Comparison of ENCODE assay signal across 24 cellular contexts in the genomic region with DNA sequence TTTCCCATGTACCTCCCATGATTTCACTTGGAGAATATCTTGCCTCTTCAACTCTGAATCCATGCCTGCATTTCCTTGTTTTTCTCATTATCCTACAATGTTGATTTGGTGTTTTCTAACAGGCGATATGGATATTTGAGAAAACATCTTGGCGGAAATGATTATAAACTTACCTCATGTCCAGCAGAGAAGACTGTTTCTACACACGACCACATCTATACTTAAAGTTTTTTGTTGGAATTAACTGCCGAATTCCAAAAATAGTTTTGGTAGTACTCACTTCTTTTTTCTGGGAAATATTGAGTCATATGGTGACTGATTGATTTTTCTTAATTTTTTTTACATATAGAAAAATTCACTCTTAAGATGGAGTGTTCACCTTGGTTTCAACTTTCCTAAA. TPM values are rescaled to one million over a fixed set of nuclear protein-coding genes. Genes with fewer than 3 reads are reported as not detected.
A peak's percentile ranks its signal among the peaks of the same experiment; 100 is the strongest.
DNase-seq lines count a peak whose midpoint lies in the region; ATAC-seq and TF ChIP-seq lines count a peak whose summit lies in the region.
"Had no signal": no experiment of that assay in that cellular context is flagged by ENCODE, and none has a peak within 500 bp of the region (broad histone marks: within the 10 kb centered on the region; RNA-seq: fewer than 3 reads in every experiment).

No MANE protein-coding gene starts in this region.

- peak overlapping the region; percentile 65 for H3K27ac Mint-ChIP-seq in chondrocyte (ENCODE audit: unreplicated experiment)
- H3K27ac Mint-ChIP-seq: naive thymus-derived CD4-positive, alpha-beta T cell; T-cell; WTC11 had no signal

- peaks cover 2% of the 10 kb centered on the region for H3K36me3 Mint-ChIP-seq in chondrocyte (ENCODE audit: low read depth)
- H3K36me3 Mint-ChIP-seq: naive thymus-derived CD4-positive, alpha-beta T cell; T-cell; WTC11 had no signal

- no peaks in the 10 kb centered on the region for H3K4me1 ChIP-seq in BE2C
- H3K4me1 ChIP-seq: ascending aorta, lower lobe of right lung, prostate gland, stomach, uterus had no signal

- no peak for TF ChIP-seq CTCF in chondrocyte (IDR thresholded peaks at IDR 0.05)
- TF ChIP-seq CTCF in BE2C (IDR thresholded peaks at IDR 0.05; ENCODE audit: low read depth, low read length) = no peak

- H3K4me3 ChIP-seq in BE2C (ENCODE audit: low read depth, low read length) = no peak overlapping the region
- H3K4me3 ChIP-seq: ascending aorta, lower lobe of right lung, MG63, prostate gland, stomach, uterus had no signal

- no peaks in the 10 kb centered on the region for H3K27me3 Mint-ChIP-seq in chondrocyte (ENCODE audit: low read depth)
- H3K27me3 Mint-ChIP-seq: T-cell had no signal

- H3K27me3 ChIP-seq in BE2C = peaks cover 4% of the 10 kb centered on the region
- H3K27me3 ChIP-seq: ascending aorta, MG63, stomach, uterus had no signal

- no peak for ATAC-seq in GM21360 (IDR thresholded peaks at IDR 0.05; ENCODE audit: unreplicated experiment)
- ATAC-seq: lower lobe of right lung; naive thymus-derived CD4-positive, alpha-beta T cell; T-cell; WTC11 had no signal

- H3K9me3 Mint-ChIP-seq in chondrocyte (ENCODE audit: low read depth) = no peaks in the 10 kb centered on the region
- H3K9me3 Mint-ChIP-seq: T-cell, WTC11 had no signal

- no peaks in the 10 kb centered on the region for H3K9me3 ChIP-seq in BE2C
- H3K9me3 ChIP-seq: ascending aorta, lower lobe of right lung, prostate gland, stomach, uterus had no signal

- no peak overlapping the region for H3K4me3 Mint-ChIP-seq in chondrocyte (ENCODE audit: unreplicated experiment)
- H3K4me3 Mint-ChIP-seq: naive thymus-derived CD4-positive, alpha-beta T cell; T-cell; WTC11 had no signal

- H3K4me1 Mint-ChIP-seq in chondrocyte (ENCODE audit: low read depth) = peaks cover 27% of the 10 kb centered on the region
- H3K4me1 Mint-ChIP-seq: naive thymus-derived CD4-positive, alpha-beta T cell; T-cell; WTC11 had no signal

- H3K36me3 ChIP-seq in BE2C = no peaks in the 10 kb centered on the region
- H3K36me3 ChIP-seq: ascending aorta, lower lobe of right lung, MG63, prostate gland, stomach, uterus had no signal

- no peak overlapping the region for H3K27ac ChIP-seq in caudate nucleus (ENCODE audit: low read depth, low read length)
- H3K27ac ChIP-seq: ascending aorta, lower lobe of right lung, prostate gland, stomach, uterus had no signal

- DNase-seq in ELR (ENCODE audit: low read depth) = peak; percentile 88
- peak; percentile 85 for DNase-seq in MV-4-11 (lab: John Stamatoyannopoulos, UW)
- no peak for DNase-seq in chondrocyte (ENCODE audit: low spot score)
- peak; percentile 38 for DNase-seq in renal cortical epithelial cell (ENCODE audit: low read depth)
- no peak for DNase-seq in central memory CD4-positive, alpha-beta T cell
- no peak for DNase-seq in BE2C
- no peak for DNase-seq in caudate nucleus (lab: John Stamatoyannopoulos, UW)
- DNase-seq: activated effector memory CD4-positive, alpha-beta T cell treated with anti-CD3 and anti-CD28 coated beads, Interleukin-2, amount 50 U/mL, for 16 hours; effector CD4-positive, alpha-beta T cell; foreskin melanocyte; lower lobe of right lung; MG63; naive thymus-derived CD4-positive, alpha-beta T cell; NCI-H2081 treated with DMSO at 0.1 percent for 48 hours; NCI-H69; stimulated activated CD4-positive, alpha-beta T cell treated with anti-CD3 and anti-CD28 coated beads, Interleukin-15, amount 100 ng/mL, for 24 hours; stomach; T-cell; uterus had no signal

RNA-seq across cellular contexts. Expression of a gene that starts 41.4 kb away (rescaled TPM):
- total RNA-seq in chondrocyte = 1.4 to 8.6 TPM (median 1.5 TPM) in 3 replicates
- total RNA-seq in renal cortical epithelial cell = not detected in 2 replicates
- 5.2 TPM for polyA plus RNA-seq in BE2C (2012; ENCODE audit: insufficient read depth, insufficient read length, low read depth)
- total RNA-seq: activated CD8-positive, alpha-beta memory T cell treated with anti-CD3 and anti-CD28 coated beads for 36 hours; ascending aorta; lower lobe of right lung; naive thymus-derived CD4-positive, alpha-beta T cell; T-cell had no signal
- polyA plus RNA-seq: naive thymus-derived CD4-positive, alpha-beta T cell had no signal

Comparison
In these comparisons a context has a peak if more than half of its experiments do, and no peak if none do; other contexts are left out.
1. DNase-seq: peak in ELR (single experiment), MV-4-11 (single experiment) and renal cortical epithelial cell (single experiment); none in chondrocyte (single experiment), central memory CD4-positive, alpha-beta T cell (single experiment), BE2C (single experiment) and caudate nucleus (0 of 61).